ENCODE assay signal across 9 cellular contexts in genomic region chr5:59123595-59124561, GRCh38.
DNase-seq lines count a peak whose midpoint lies in the region; ATAC-seq and TF ChIP-seq lines count a peak whose summit lies in the region.
"Had no signal": no experiment of that assay in that cellular context is flagged by ENCODE, and none has a peak within 500 bp of the region (broad histone marks: within the 10 kb centered on the region; RNA-seq: fewer than 3 reads in every experiment).

No MANE protein-coding gene starts in this region.

- CTCF ChIA-PET in OCI-LY7 (lab: Charles Lee; ENCODE audit: unreplicated experiment): interaction anchor here (1.4 kb wide), 1 partner anchor 14 kb away, joined by 4 read pairs; no protein-coding TSS in a partner anchor

- H3K36me3 ChIP-seq in DOHH2 (ENCODE audit: control insufficient read depth, low read length) (no peaks in the 10 kb centered on the region), OCI-LY7 (ENCODE audit: insufficient read depth, low read length) (no peaks in the 10 kb centered on the region), mucosa of rectum (ENCODE audit: control insufficient read depth in 2 of 2, insufficient read depth in 2 of 2, low read length in 2 of 2) (no peaks in the 10 kb centered on the region)
- H3K36me3 ChIP-seq: neutrophil had no signal

- no peaks in the 10 kb centered on the region for H3K9me3 ChIP-seq in DOHH2 (ENCODE audit: control insufficient read depth, insufficient read depth, low read length)
- H3K9me3 ChIP-seq in OCI-LY7 (ENCODE audit: low read length): no peaks in the 10 kb centered on the region
- no peaks in the 10 kb centered on the region for H3K9me3 ChIP-seq in mucosa of rectum (ENCODE audit: control insufficient read depth in 2 of 2, low read length in 2 of 2)
- H3K9me3 ChIP-seq: neutrophil had no signal

- no TSS peak for BruUV-seq in OCI-LY7 (replicated peaks; lab: Mats Ljungman, UMichigan)

- H3F3A ChIP-seq in DOHH2 (ENCODE audit: control insufficient read depth, insufficient read depth): no peaks in the 10 kb centered on the region

- peaks cover 51% of the 10 kb centered on the region for H3K4me1 ChIP-seq in DOHH2 (ENCODE audit: control insufficient read depth, low read length)
- H3K4me1 ChIP-seq in OCI-LY7 (ENCODE audit: insufficient read depth, low read length, poor library complexity, severe bottlenecking): peaks cover 6% of the 10 kb centered on the region
- H3K4me1 ChIP-seq in mucosa of rectum (ENCODE audit: control insufficient read depth in 2 of 2, insufficient read depth in 2 of 2, low read length in 2 of 2): peaks cover 12 to 21% of the 10 kb centered on the region in 2 donors

- H3K9me2 ChIP-seq in DOHH2 (replicated peaks; ENCODE audit: control insufficient read depth, low read length) (no peaks in the 10 kb centered on the region), OCI-LY7 (ENCODE audit: insufficient read depth, low read length) (peaks cover 7% of the 10 kb centered on the region; the same call in 1 of the 2 replicates)

- H3K4me3 ChIP-seq in DOHH2 (ENCODE audit: low read length) (no peak overlapping the region), OCI-LY7 (ENCODE audit: low read depth, low read length, poor library complexity, severe bottlenecking) (no peak overlapping the region), mucosa of rectum (ENCODE audit: low read length in 2 of 2) (no peak overlapping the region), lower leg skin (ENCODE audit: low read depth, poor library complexity, severe bottlenecking) (no peak overlapping the region)

- H2AFZ ChIP-seq in OCI-LY7 (ENCODE audit: low read length): peak overlapping the region; percentile 23; the same call in 1 of the 2 replicates

- ATAC-seq in GM21423 (IDR thresholded peaks at IDR 0.05; ENCODE audit: unreplicated experiment) (peak; percentile 54), HG03175 (IDR thresholded peaks at IDR 0.05; ENCODE audit: unreplicated experiment) (no peak)

- H4K20me1 ChIP-seq in DOHH2 (ENCODE audit: control insufficient read depth, insufficient read depth, low read depth, low read length) (no peaks in the 10 kb centered on the region), OCI-LY7 (ENCODE audit: insufficient read depth, low read length) (no peaks in the 10 kb centered on the region)

- H3K4me2 ChIP-seq in DOHH2 (ENCODE audit: low read length) (peak overlapping the region; percentile 85), OCI-LY7 (ENCODE audit: low read length) (no peak overlapping the region)

- no peak overlapping the region for H3K9ac ChIP-seq in mucosa of rectum (ENCODE audit: low read depth in 1 of 2, low read length in 2 of 2)

- no peaks in the 10 kb centered on the region for H3K27me3 ChIP-seq in DOHH2 (ENCODE audit: control insufficient read depth, low read length)
- H3K27me3 ChIP-seq in mucosa of rectum (ENCODE audit: control insufficient read depth in 2 of 2, insufficient read depth in 2 of 2, low read length in 2 of 2): no peaks in the 10 kb centered on the region
- H3K27me3 ChIP-seq: neutrophil had no signal

- intact Hi-C loops in OCI-LY7 (cut with micrococcal nuclease; ENCODE audit: unreplicated experiment) (no loop called here), lower leg skin (cut with DNase I; ENCODE audit: low total_unique reads) (no loop called here)

- H3K27ac ChIP-seq in DOHH2 (ENCODE audit: low read depth, low read length) (peak overlapping the region; percentile 79), OCI-LY7 (ENCODE audit: low read depth, low read length, poor library complexity, severe bottlenecking) (no peak overlapping the region), mucosa of rectum (ENCODE audit: low read depth in 2 of 2, low read length in 2 of 2) (peak overlapping the region; percentile 26 to 34)
- H3K27ac ChIP-seq: neutrophil had no signal

- no peaks in the 10 kb centered on the region for H3K79me2 ChIP-seq in DOHH2 (ENCODE audit: control insufficient read depth, low read length)
- H3K79me2 ChIP-seq in OCI-LY7 (ENCODE audit: insufficient read depth, low read depth, low read length): no peaks in the 10 kb centered on the region

- DNase-seq in OCI-LY7 (ENCODE audit: low spot score): no peak
- DNase-seq in AML-193 (lab: John Stamatoyannopoulos, UW): no peak
- DNase-seq in NCI-H1436 (lab: John Stamatoyannopoulos, UW): no peak
- DNase-seq in lower leg skin (ENCODE audit: low spot score in 2 of 2): no peak

- TF ChIP-seq CTCF in DOHH2 (IDR thresholded peaks at IDR 0.05; ENCODE audit: low read depth, low read length, poor library complexity, severe bottlenecking) (no peak), OCI-LY7 (conservative IDR thresholded peaks at IDR 0.05; ENCODE audit: low read length) (no peak), lower leg skin (IDR thresholded peaks at IDR 0.05) (no peak)

- WGBS in lower leg skin, 2 donors: 81% methylated on average over 5 of the region's 5 CpGs

- POLR2A ChIA-PET in OCI-LY7 (lab: Charles Lee): interaction anchor here (0.6 to 1.5 kb wide), 5 partner anchors 8 to 633 kb away, joined by 3 read pairs; no protein-coding TSS in a partner anchor

- TF ChIP-seq POLR2A in lower leg skin (IDR thresholded peaks at IDR 0.05): no peak
